In genomic region chr13:80251403-80251802, GRCh38 we compare ENCODE assay signal across 9 cellular contexts.
DNase-seq lines count a peak whose midpoint lies in the region; ATAC-seq and TF ChIP-seq lines count a peak whose summit lies in the region.
"Had no signal": no experiment of that assay in that cellular context is flagged by ENCODE, and none has a peak within 500 bp of the region (broad histone marks: within the 10 kb centered on the region; RNA-seq: fewer than 3 reads in every experiment).

No MANE protein-coding gene starts in this region.

- ATAC-seq in HG02884 (IDR thresholded peaks at IDR 0.05; ENCODE audit: unreplicated experiment): no peak
- no peak for ATAC-seq in esophagus mucosa

- DNase-seq in HK-2 (ENCODE audit: unreplicated experiment): peak; percentile 1
- peak; percentile 39 for DNase-seq in NCI-H345 treated with DMSO at 0.1 percent for 48 hours (lab: John Stamatoyannopoulos, UW; ENCODE audit: unreplicated experiment)
- peak; percentile 43 for DNase-seq in brain pericyte (ENCODE audit: low read depth, low spot score)
- DNase-seq in myocyte (ENCODE audit: low read depth): peak; percentile 52
- no peak for DNase-seq in globus pallidus (ENCODE audit: low spot score)
- no peak for DNase-seq in sigmoid colon
- DNase-seq: NCI-H774 had no signal

- TF ChIP-seq POLR2A in sigmoid colon (IDR thresholded peaks at IDR 0.05): no peak

- H3K4me1 ChIP-seq in sigmoid colon: no peaks in the 10 kb centered on the region

- TF ChIP-seq CTCF in sigmoid colon (IDR thresholded peaks at IDR 0.05): no peak

- intact Hi-C loops in sigmoid colon (cut with DNase I): no loop called here

- H3K27ac ChIP-seq in sigmoid colon: no peak overlapping the region

- H3K9me3 ChIP-seq in sigmoid colon: no peaks in the 10 kb centered on the region

- WGBS in sigmoid colon, 2 donors: 30 to 53% methylated on average over 2 of the region's 2 CpGs

- no peaks in the 10 kb centered on the region for H3K36me3 ChIP-seq in sigmoid colon

- H3K4me3 ChIP-seq in sigmoid colon: no peak overlapping the region

- TF ChIP-seq EP300 in sigmoid colon (IDR thresholded peaks at IDR 0.05): no peak

- H3K27me3 ChIP-seq in sigmoid colon: no peaks in the 10 kb centered on the region

Comparison
In these comparisons a context has a peak if more than half of its experiments do, and no peak if none do; other contexts are left out.
1. DNase-seq: peak in HK-2 (single experiment), NCI-H345 treated with DMSO at 0.1 percent for 48 hours (single experiment), brain pericyte (single experiment) and myocyte (single experiment); none in globus pallidus (single experiment) and sigmoid colon (single experiment).